In genomic region chr4:37976513-37976912, GRCh38 we compare ENCODE assay signal across 8 cellular contexts. TPM values are rescaled to one million over a fixed set of nuclear protein-coding genes. Genes with fewer than 3 reads are reported as not detected.
DNase-seq lines count a peak whose midpoint lies in the region; ATAC-seq, FAIRE-seq and TF ChIP-seq lines count a peak whose summit lies in the region.

No MANE protein-coding gene starts in this region.

- H3K79me2 ChIP-seq in SK-N-SH (ENCODE audit: insufficient read depth) (peaks cover 30% of the 10 kb centered on the region; the same call in 1 of the 2 replicates), astrocyte (ENCODE audit: insufficient read depth, low read length) (peaks cover 33% of the 10 kb centered on the region)

- H3K27me3 ChIP-seq in SK-N-SH (ENCODE audit: insufficient read depth) (no peaks in the 10 kb centered on the region), astrocyte (ENCODE audit: insufficient read depth, low read length) (no peaks in the 10 kb centered on the region), testis (no peaks in the 10 kb centered on the region)

- POLR2A ChIA-PET in SK-N-SH (lab: Yijun Ruan, JAX) = no interaction called here

- H2AFZ ChIP-seq in SK-N-SH (ENCODE audit: low read depth) (peak overlapping the region; percentile 81), astrocyte (ENCODE audit: low read depth, low read length) (peak overlapping the region; percentile 72)

- H3K36me3 ChIP-seq in SK-N-SH (replicated peaks in 1 of 2; ENCODE audit: control insufficient read depth in 1 of 2, insufficient read depth in 2 of 2, low read length in 1 of 2) (no peaks in the 10 kb centered on the region), astrocyte (ENCODE audit: insufficient read depth, low read length) (no peaks in the 10 kb centered on the region), testis (ENCODE audit: low read depth, missing control alignments) (no peaks in the 10 kb centered on the region)

- CTCF ChIA-PET in SK-N-SH (lab: Yijun Ruan, JAX) = interaction anchor here (0.6 to 1.6 kb wide), 6 partner anchors 10 to 375 kb away, joined by 3 to 10 read pairs (median 4); partner anchors contain the start of gene PGM2

- TF ChIP-seq CTCF in SK-N-SH (IDR thresholded peaks at IDR 0.05) = no peak
- no peak for TF ChIP-seq CTCF in astrocyte (IDR thresholded peaks at IDR 0.05; ENCODE audit: insufficient read depth, low read depth, low read length)
- no peak for TF ChIP-seq CTCF in testis (IDR thresholded peaks at IDR 0.05)

- TF ChIP-seq POLR2A in testis (IDR thresholded peaks at IDR 0.05) (no peak), H54 (IDR thresholded peaks at IDR 0.05; ENCODE audit: low read depth, low read length) (no peak)

- intact Hi-C loops in testis (cut with DNase I; ENCODE audit: low total_unique reads) = no loop called here

- FAIRE-seq in astrocyte (lab: Jason Lieb, UNC) (peak; percentile 13), H54 (lab: Jason Lieb, UNC) (no peak)

- H4K20me1 ChIP-seq in SK-N-SH (ENCODE audit: insufficient read depth) (no peaks in the 10 kb centered on the region), astrocyte (ENCODE audit: insufficient read depth, low read length) (peaks cover 12% of the 10 kb centered on the region)

- H3K4me1 Mint-ChIP-seq in astrocyte (ENCODE audit: low read depth, unreplicated experiment) = peaks cover 8% of the 10 kb centered on the region

- TF ChIP-seq RAD21 in SK-N-SH (IDR thresholded peaks at IDR 0.05; ENCODE audit: low read length) = no peak

- H3K9me3 Mint-ChIP-seq in astrocyte (ENCODE audit: unreplicated experiment) = no peaks in the 10 kb centered on the region

- DNase-seq in SK-N-SH (no peak), astrocyte (ENCODE audit: low read depth) (no peak), kidney tubule cell (ENCODE audit: low spot score) (peak; percentile 42), testis (no peak), H54 (ENCODE audit: insufficient read length, low spot score) (no peak)
- DNase-seq in stimulated activated naive CD4-positive, alpha-beta T cell (lab: John Stamatoyannopoulos, UW) = no peak

- H3K4me2 ChIP-seq in SK-N-SH (peak overlapping the region; percentile 70; the same call in 1 of the 2 replicates), astrocyte (ENCODE audit: low read length) (peak overlapping the region; percentile 84)

- H3K9me2 ChIP-seq in SK-N-SH = no peaks in the 10 kb centered on the region

- H3K4me1 ChIP-seq in SK-N-SH (ENCODE audit: control insufficient read depth in 1 of 2, insufficient read depth in 2 of 2, low read depth in 1 of 2, low read length in 1 of 2) (peaks cover 0 to 7% of the 10 kb centered on the region in 2 experiments; a peak in 1 of 4 replicates), astrocyte (ENCODE audit: insufficient read depth, low read length) (peaks cover 10% of the 10 kb centered on the region), testis (peaks cover 4% of the 10 kb centered on the region)

- WGBS in SK-N-SH (ENCODE audit: low lambda C conversion rate) = 81% methylated on average over 3 of the region's 3 CpGs
- 36 to 37% methylated on average over 3 of the region's 3 CpGs for WGBS in testis, 2 donors

- no peak overlapping the region; the same call in 1 of the 2 replicates for H3K9ac ChIP-seq in SK-N-SH
- peak overlapping the region; percentile 68 for H3K9ac ChIP-seq in astrocyte (ENCODE audit: low read length)

- H3K9me3 ChIP-seq in SK-N-SH (no peaks in the 10 kb centered on the region), astrocyte (ENCODE audit: insufficient read depth, low read depth, low read length) (no peaks in the 10 kb centered on the region), testis (no peaks in the 10 kb centered on the region)

- peak overlapping the region; percentile 81 for H3K4me3 Mint-ChIP-seq in astrocyte (ENCODE audit: unreplicated experiment)

- peak overlapping the region in 1 of 2 experiments; percentile 77; a peak in 1 of 4 replicates for H3K4me3 ChIP-seq in SK-N-SH (ENCODE audit: low read depth in 2 of 2, low read length in 1 of 2)
- peak overlapping the region; percentile 50 for H3K4me3 ChIP-seq in astrocyte (ENCODE audit: insufficient read depth, low read depth, low read length)
- peak overlapping the region; percentile 84 to 86 for H3K4me3 ChIP-seq in testis

- H3K27ac Mint-ChIP-seq in astrocyte (ENCODE audit: unreplicated experiment) = no peak overlapping the region

- peaks cover 15% of the 10 kb centered on the region for H3F3A ChIP-seq in SK-N-SH (replicated peaks; ENCODE audit: insufficient read depth)

- TF ChIP-seq EP300 in SK-N-SH (IDR thresholded peaks at IDR 0.05; ENCODE audit: borderline replicate concordance in 1 of 2, low read depth in 1 of 2, low read length in 1 of 2) = no peak

- no peaks in the 10 kb centered on the region for H3K27me3 Mint-ChIP-seq in astrocyte (ENCODE audit: low read depth, unreplicated experiment)

- ATAC-seq in SK-N-SH treated with all-trans-retinoic acid at 6 μM for 48 hours = no peak
- ATAC-seq in GM21423 (IDR thresholded peaks at IDR 0.05; ENCODE audit: unreplicated experiment) = no peak

- H3K27ac ChIP-seq in SK-N-SH (ENCODE audit: low read depth in 2 of 2, low read length in 1 of 2) (no peak overlapping the region), astrocyte (ENCODE audit: low read depth, low read length) (peak overlapping the region; percentile 2), testis (peak overlapping the region; percentile 64 to 94)

- no peaks in the 10 kb centered on the region for H3K36me3 Mint-ChIP-seq in astrocyte (ENCODE audit: low read depth, unreplicated experiment)

TF ChIP-seq in SK-N-SH, 30 proteins besides CTCF, POLR2A, EP300 and RAD21:
- TF ChIP-seq EZH2phosphoT487 (IDR thresholded peaks at IDR 0.05; ENCODE audit: borderline replicate concordance, low read depth) = no peak
- no peak for TF ChIP-seq FOXJ3 (CRISPR knock-in tag; IDR thresholded peaks at IDR 0.05)
- TF ChIP-seq USF2 (IDR thresholded peaks at IDR 0.05; ENCODE audit: borderline replicate concordance, low read depth, low read length) = no peak
- no peak for TF ChIP-seq RFX5 (IDR thresholded peaks at IDR 0.05; ENCODE audit: low read length)
- TF ChIP-seq MXI1 (IDR thresholded peaks at IDR 0.05; ENCODE audit: low read depth, low read length) = no peak
- no peak for TF ChIP-seq PBX3 (IDR thresholded peaks at IDR 0.05)
- no peak for TF ChIP-seq JUND (IDR thresholded peaks at IDR 0.05)
- TF ChIP-seq MEF2A (IDR thresholded peaks at IDR 0.05; ENCODE audit: borderline replicate concordance, low read depth) = no peak

TF ChIP-seq in SK-N-SH treated with all-trans-retinoic acid at 6 μM for 48 hours, 23 proteins besides CTCF, POLR2A, EP300 and RAD21:
- TF ChIP-seq CREB5 (CRISPR knock-in tag; IDR thresholded peaks at IDR 0.05; ENCODE audit: low read depth) = no peak
- TF ChIP-seq ZNF70 (CRISPR knock-in tag; IDR thresholded peaks at IDR 0.05) = no peak
- TF ChIP-seq PPARA (CRISPR knock-in tag; IDR thresholded peaks at IDR 0.05; ENCODE audit: borderline replicate concordance) = no peak
- no peak for TF ChIP-seq ZNF8 (CRISPR knock-in tag; IDR thresholded peaks at IDR 0.05)
- TF ChIP-seq GLIS3 (CRISPR knock-in tag; IDR thresholded peaks at IDR 0.05) = no peak
- no peak for TF ChIP-seq ZNF565 (CRISPR knock-in tag; conservative IDR thresholded peaks at IDR 0.05; ENCODE audit: low read depth)
- TF ChIP-seq TOX (CRISPR knock-in tag; IDR thresholded peaks at IDR 0.05; ENCODE audit: borderline replicate concordance) = no peak
- no peak for TF ChIP-seq ESRRG (CRISPR knock-in tag; IDR thresholded peaks at IDR 0.05)
- no peak for TF ChIP-seq PATZ1 (CRISPR knock-in tag; IDR thresholded peaks at IDR 0.05; ENCODE audit: borderline replicate concordance)
- TF ChIP-seq SNAI2 (CRISPR knock-in tag; IDR thresholded peaks at IDR 0.05) = no peak
- no peak for TF ChIP-seq OSR1 (CRISPR knock-in tag; IDR thresholded peaks at IDR 0.05)
- no peak for TF ChIP-seq ISL1 (CRISPR knock-in tag; IDR thresholded peaks at IDR 0.05)
- TF ChIP-seq ZFP3 (CRISPR knock-in tag; IDR thresholded peaks at IDR 0.05) = no peak
- no peak for TF ChIP-seq ARNTL (CRISPR knock-in tag; IDR thresholded peaks at IDR 0.05; ENCODE audit: borderline replicate concordance, low read depth)
- TF ChIP-seq TCF4 (CRISPR knock-in tag; IDR thresholded peaks at IDR 0.05; ENCODE audit: borderline replicate concordance) = no peak

RNA-seq across cellular contexts. Expression of gene PTTG2, which starts 16.3 kb away (rescaled TPM):
- polyA plus RNA-seq in SK-N-SH (2012; rRNA removed) (not detected in 2 replicates), testis (ENCODE audit: insufficient read depth, low read depth, low replicate concordance) (not detected)
- polyA plus RNA-seq in SK-N-SH (2012; cell fraction: cytosol; rRNA removed) = not detected in 2 replicates
- polyA plus RNA-seq in SK-N-SH (2012; cell fraction: nucleus; rRNA removed) = not detected in 2 replicates
- total RNA-seq in astrocyte (not detected in 2 replicates), testis (under 1 TPM in 1 of 2 donors, not detected in 1; 0.50 TPM)

Comparison
In these comparisons a context has a peak if more than half of its experiments do, and no peak if none do; other contexts are left out.
1. H3K27ac ChIP-seq: peak in astrocyte (single experiment) and testis (2 of 2); none in SK-N-SH (0 of 2).